ENCODE assay signal across 21 cellular contexts in the genomic region with DNA sequence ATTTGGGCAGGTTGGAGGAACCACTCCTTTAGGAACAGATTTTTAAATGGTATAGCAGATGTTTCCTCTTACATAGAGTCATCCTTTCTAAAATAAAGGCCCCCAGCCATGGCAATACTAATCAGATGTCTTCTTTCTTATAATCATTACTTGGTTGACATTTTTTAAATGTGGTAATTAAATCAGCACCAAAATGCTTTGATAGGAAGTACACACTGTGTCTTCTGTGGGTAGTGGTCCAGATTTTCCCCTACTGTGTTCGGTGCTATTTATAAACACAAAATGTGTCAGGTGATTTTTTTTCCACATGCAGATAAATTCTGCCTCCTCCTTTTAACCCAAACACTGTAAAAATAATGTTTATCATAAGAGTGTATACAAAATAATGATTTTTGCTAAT.
DNase-seq lines count a peak whose midpoint lies in the region; ATAC-seq and TF ChIP-seq lines count a peak whose summit lies in the region.
"Had no signal": no experiment of that assay in that cellular context is flagged by ENCODE, and none has a peak within 500 bp of the region (broad histone marks: within the 10 kb centered on the region; RNA-seq: fewer than 3 reads in every experiment).

No MANE protein-coding gene starts in this region.

- H4K91ac ChIP-seq in mesenchymal stem cell (ENCODE audit: low read length), result no peak overlapping the region

- WGBS in heart left ventricle, 4 donors, result 19 to 24% (median 21%) methylated on average over 1 of the region's 1 CpG
- WGBS in mesenchymal stem cell, result no CpG with 5 or more reads among the region's 1 CpG

- ATAC-seq in heart left ventricle (peak in 1 of 4 donors; percentile 40), left cardiac atrium (no peak), GM21717 (IDR thresholded peaks at IDR 0.05; ENCODE audit: unreplicated experiment) (no peak)
- ATAC-seq: HCT116 had no signal

- no peak for TF ChIP-seq CTCF in heart left ventricle (IDR thresholded peaks at IDR 0.05)
- TF ChIP-seq CTCF in ascending aorta (IDR thresholded peaks at IDR 0.05), result no peak

- H2AFZ ChIP-seq in mesenchymal stem cell (ENCODE audit: low read depth, low read length), result no peak overlapping the region

- H3K9ac ChIP-seq in BLaER1 treated with 17β-estradiol and CSF1 and Interleukin-3, amounts not matched to agents 10 nM and 100 nM, result no peak overlapping the region
- peak overlapping the region; percentile 56 for H3K9ac ChIP-seq in mesenchymal stem cell (ENCODE audit: low read length)

- H2BK5ac ChIP-seq in mesenchymal stem cell (ENCODE audit: low read depth, low read length, poor library complexity, severe bottlenecking), result no peak overlapping the region

- H3K4me1 ChIP-seq in heart left ventricle, result peaks cover 0 to 32% (median 10%) of the 10 kb centered on the region in 12 donors
- peaks cover 4 to 19% (median 14%) of the 10 kb centered on the region in 10 experiments; a peak in 16 of 20 replicates for H3K4me1 ChIP-seq in BLaER1 treated with 17β-estradiol and CSF1 and Interleukin-3, amounts not matched to agents 10 nM and 100 nM
- H3K4me1 ChIP-seq in mesenchymal stem cell (ENCODE audit: control insufficient read depth, insufficient read depth, low read depth, low read length), result no peaks in the 10 kb centered on the region
- no peaks in the 10 kb centered on the region for H3K4me1 ChIP-seq in ascending aorta

- H3K79me1 ChIP-seq in mesenchymal stem cell (replicated peaks; ENCODE audit: low read length, poor library complexity, severe bottlenecking), result peaks cover 4% of the 10 kb centered on the region

- peaks cover 0 to 26% (median 0%) of the 10 kb centered on the region in 11 experiments; a peak in 3 of 22 replicates for H4K20me1 ChIP-seq in BLaER1 treated with 17β-estradiol and CSF1 and Interleukin-3, amounts not matched to agents 10 nM and 100 nM

- H3K9me3 ChIP-seq in heart left ventricle (no peaks in the 10 kb centered on the region), mesenchymal stem cell (ENCODE audit: control insufficient read depth, low read length) (no peaks in the 10 kb centered on the region), ascending aorta (no peaks in the 10 kb centered on the region)
- peaks cover 0 to 8% (median 0%) of the 10 kb centered on the region in 11 experiments; a peak in 3 of 22 replicates for H3K9me3 ChIP-seq in BLaER1 treated with 17β-estradiol and CSF1 and Interleukin-3, amounts not matched to agents 10 nM and 100 nM (replicated peaks in 1 of 11)

- no peak for TF ChIP-seq POLR2A in heart left ventricle (IDR thresholded peaks at IDR 0.05)

- peak overlapping the region; percentile 1 to 45 (median 38); a peak in 14 of 22 replicates for H3K4me2 ChIP-seq in BLaER1 treated with 17β-estradiol and CSF1 and Interleukin-3, amounts not matched to agents 10 nM and 100 nM
- no peak overlapping the region for H3K4me2 ChIP-seq in mesenchymal stem cell (ENCODE audit: low read length, poor library complexity, severe bottlenecking)

- no peak overlapping the region for H2BK12ac ChIP-seq in mesenchymal stem cell (ENCODE audit: low read length in 2 of 2)

- H3K36me3 ChIP-seq in heart left ventricle (peaks cover 0 to 5% (median 0%) of the 10 kb centered on the region in 9 donors), mesenchymal stem cell (ENCODE audit: control insufficient read depth in 1 of 2, insufficient read depth in 2 of 2, low read depth in 1 of 2, low read length in 2 of 2) (no peaks in the 10 kb centered on the region), ascending aorta (no peaks in the 10 kb centered on the region)
- H3K36me3 ChIP-seq in BLaER1 treated with 17β-estradiol and CSF1 and Interleukin-3, amounts not matched to agents 10 nM and 100 nM, result 0 out of 22 replicates have a peak, but pooled peaks cover 0 to 10% (median 0%) of the 10 kb centered on the region in 11 experiments

- H4K8ac ChIP-seq in mesenchymal stem cell (ENCODE audit: low read length), result no peak overlapping the region

- no peaks in the 10 kb centered on the region for H3K27me3 ChIP-seq in heart left ventricle
- no peaks in the 10 kb centered on the region for H3K27me3 ChIP-seq in BLaER1 treated with 17β-estradiol and CSF1 and Interleukin-3, amounts not matched to agents 10 nM and 100 nM
- H3K27me3 ChIP-seq in mesenchymal stem cell (ENCODE audit: control insufficient read depth in 1 of 2, insufficient read depth in 1 of 2, low read length in 2 of 2), result no peaks in the 10 kb centered on the region
- no peaks in the 10 kb centered on the region for H3K27me3 ChIP-seq in ascending aorta

- no peak overlapping the region for H2AK5ac ChIP-seq in mesenchymal stem cell (ENCODE audit: low read length, severe bottlenecking)

- H3K18ac ChIP-seq in mesenchymal stem cell (ENCODE audit: low read depth in 1 of 2, low read length in 2 of 2), result no peak overlapping the region

- H3K23ac ChIP-seq in mesenchymal stem cell (ENCODE audit: low read length in 2 of 2), result no peak overlapping the region

- no peak overlapping the region for H3K4ac ChIP-seq in mesenchymal stem cell (ENCODE audit: low read depth in 1 of 2, low read length in 2 of 2)

- intact Hi-C loops in heart left ventricle (cut with DNase I) (loop anchor here in 2 of 10 donors (10.0 kb wide), 2 partner anchors 146 to 276 kb away; no protein-coding TSS in a partner anchor), left cardiac atrium (cut with DNase I) (no loop called here), ascending aorta (cut with DNase I) (no loop called here)

- DNase-seq in heart left ventricle, result no peak
- no peak for DNase-seq in left cardiac atrium
- DNase-seq in NCI-H69 (lab: John Stamatoyannopoulos, UW), result peak; percentile 87
- no peak for DNase-seq in mesenchymal stem cell
- no peak for DNase-seq in hypothalamus (lab: John Stamatoyannopoulos, UW)
- no peak for DNase-seq in ascending aorta (ENCODE audit: low spot score in 2 of 2)
- DNase-seq: 8988T; CD4-positive, CD25-positive, alpha-beta regulatory T cell; CD8-positive, alpha-beta memory T cell; COR-L47; DMS 273 treated with DMSO at 0.1 percent for 48 hours; DMS53; DND-41; EL; GOT3; H7; HFFc6; IMR-90 had no signal

- no peak overlapping the region for H2BK120ac ChIP-seq in mesenchymal stem cell (ENCODE audit: low read depth, low read length)

- H2BK15ac ChIP-seq in mesenchymal stem cell (ENCODE audit: low read depth, poor library complexity, severe bottlenecking), result no peak overlapping the region

- H3K4me3 ChIP-seq in heart left ventricle (no peak overlapping the region), mesenchymal stem cell (ENCODE audit: insufficient read depth in 1 of 2, low read depth in 1 of 2, low read length in 2 of 2) (peak overlapping the region in 1 of 2 experiments; percentile 13), ascending aorta (no peak overlapping the region)
- H3K4me3 ChIP-seq in BLaER1 treated with 17β-estradiol and CSF1 and Interleukin-3, amounts not matched to agents 10 nM and 100 nM, result no peak overlapping the region

- H3K14ac ChIP-seq in mesenchymal stem cell (ENCODE audit: low read length in 2 of 2), result no peak overlapping the region

- H3K27ac ChIP-seq in heart left ventricle, result peak overlapping the region in 7 of 12 donors; percentile 20 to 62 (median 37)
- H3K27ac ChIP-seq in BLaER1 treated with 17β-estradiol and CSF1 and Interleukin-3, amounts not matched to agents 10 nM and 100 nM, result no peak overlapping the region
- no peak overlapping the region for H3K27ac ChIP-seq in mesenchymal stem cell (ENCODE audit: low read length, poor library complexity, severe bottlenecking)
- H3K27ac ChIP-seq in ascending aorta, result no peak overlapping the region

Comparison
In these comparisons a context has a peak if more than half of its experiments do, and no peak if none do; other contexts are left out.
1. H3K27ac ChIP-seq: peak in heart left ventricle (7 of 12); none in BLaER1 treated with 17β-estradiol and CSF1 and Interleukin-3, amounts not matched to agents 10 nM and 100 nM (0 of 11), mesenchymal stem cell (single experiment) and ascending aorta (0 of 2).